Comparison of ENCODE assay signal across 8 cellular contexts in genomic region chr3:142595951-142596725, GRCh38. TPM values are rescaled to one million over a fixed set of nuclear protein-coding genes. Genes with fewer than 3 reads are reported as not detected.
A peak's percentile ranks its signal among the peaks of the same experiment; 100 is the strongest.
DNase-seq lines count a peak whose midpoint lies in the region; ATAC-seq and TF ChIP-seq lines count a peak whose summit lies in the region.

Gene PLS1 (plus strand): TSS chr3:142596393. CDS start chr3:142664238, 67,845 bp downstream.

- peaks cover 5% of the 10 kb centered on the region for H3K4me1 ChIP-seq in ectodermal cell (ENCODE audit: control insufficient read depth, insufficient read depth, low read length)

- peak within 1 kb of the TSS; percentile 53 for H3K27ac Mint-ChIP-seq in CD4-positive, alpha-beta T cell
- peak within 1 kb of the TSS; percentile 50 for H3K27ac Mint-ChIP-seq in activated CD4-positive, alpha-beta memory T cell treated with anti-CD3 and anti-CD28 coated beads, Interleukin-2, amount 10 ng/mL, durations not matched to agents 7 days and 5 days

- no peaks in the 10 kb centered on the region for H3K27me3 ChIP-seq in CD4-positive, alpha-beta T cell (ENCODE audit: control insufficient read depth, insufficient read depth, low read length)
- H3K27me3 ChIP-seq in ectodermal cell (ENCODE audit: control insufficient read depth, insufficient read depth, low read length, poor library complexity, severe bottlenecking), result peaks cover 15% of the 10 kb centered on the region

- H3K9me3 ChIP-seq in CD4-positive, alpha-beta T cell (ENCODE audit: control insufficient read depth, low read length), result no peaks in the 10 kb centered on the region
- H3K9me3 ChIP-seq in ectodermal cell (ENCODE audit: control insufficient read depth, low read length), result no peaks in the 10 kb centered on the region

- 0 to 1% methylated on average over 56 of the region's 56 CpGs for WGBS in ectodermal cell, 2 experiments

- intact Hi-C loops in CD4-positive, alpha-beta T cell (cut with DNase I, micrococcal nuclease), result loop anchor here (1.0 to 5.0 kb wide), 4 partner anchors 15 to 374 kb away; partner anchors contain the start of gene ATR (in 1 of the 2)

- CTCF ChIA-PET in CD4-positive, alpha-beta T cell (lab: Charles Lee), result no interaction called here
- CTCF ChIA-PET in activated CD4-positive, alpha-beta memory T cell treated with anti-CD3 and anti-CD28 coated beads, Interleukin-2, amount 10 ng/mL, durations not matched to agents 7 days and 5 days (lab: Charles Lee), result no interaction called here

- H3K4me3 Mint-ChIP-seq in CD4-positive, alpha-beta T cell, result peak within 1 kb of the TSS; percentile 97
- peak within 1 kb of the TSS; percentile 93 for H3K4me3 Mint-ChIP-seq in activated CD4-positive, alpha-beta memory T cell treated with anti-CD3 and anti-CD28 coated beads, Interleukin-2, amount 10 ng/mL, durations not matched to agents 7 days and 5 days

- peak; percentile 91 for ATAC-seq in CD4-positive, alpha-beta T cell (ENCODE audit: poor library complexity)
- ATAC-seq in GM19395 (IDR thresholded peaks at IDR 0.05; ENCODE audit: unreplicated experiment) (peak; percentile 90), HG03521 (IDR thresholded peaks at IDR 0.05; ENCODE audit: unreplicated experiment) (peak; percentile 78)

- no peaks in the 10 kb centered on the region for H3K9me3 Mint-ChIP-seq in CD4-positive, alpha-beta T cell
- no peaks in the 10 kb centered on the region for H3K9me3 Mint-ChIP-seq in activated CD4-positive, alpha-beta memory T cell treated with anti-CD3 and anti-CD28 coated beads, Interleukin-2, amount 10 ng/mL, durations not matched to agents 7 days and 5 days

- TF ChIP-seq CTCF in CD4-positive, alpha-beta T cell (IDR thresholded peaks at IDR 0.05), result no peak

- peaks cover 6% of the 10 kb centered on the region for H3K27me3 Mint-ChIP-seq in CD4-positive, alpha-beta T cell
- peaks cover 2% of the 10 kb centered on the region for H3K27me3 Mint-ChIP-seq in activated CD4-positive, alpha-beta memory T cell treated with anti-CD3 and anti-CD28 coated beads, Interleukin-2, amount 10 ng/mL, durations not matched to agents 7 days and 5 days

- no peak within 1 kb of the TSS for H3K27ac ChIP-seq in CD4-positive, alpha-beta T cell (ENCODE audit: low read depth, low read length)
- no peak within 1 kb of the TSS for H3K27ac ChIP-seq in ectodermal cell (ENCODE audit: insufficient read depth, low read depth, low read length, poor library complexity, severe bottlenecking)

- DNase-seq in CD4-positive, alpha-beta T cell, result peak; percentile 68 to 88 (median 78)
- DNase-seq in NCI-H748 (lab: John Stamatoyannopoulos, UW; ENCODE audit: unreplicated experiment) (peak; percentile 82), lung microvascular endothelial cell (ENCODE audit: low read depth in 2 of 2) (peak; percentile 76 to 89)
- DNase-seq in activated CD4-positive, alpha-beta memory T cell treated with anti-CD3 and anti-CD28 coated beads, Interleukin-2, amount 10 ng/mL, durations not matched to agents 7 days and 5 days, result peak; percentile 88
- peak; percentile 68 to 73 (median 72) for DNase-seq in stimulated activated CD4-positive, alpha-beta T cell treated with anti-CD3 and anti-CD28 coated beads, TNF-alpha, amount 100 ng/mL, for 48 hours (ENCODE audit: low read depth in 3 of 3)

- H3K4me3 ChIP-seq in ectodermal cell (ENCODE audit: insufficient read depth, low read depth, low read length), result peak within 1 kb of the TSS; percentile 71

- no peaks in the 10 kb centered on the region for H3K36me3 ChIP-seq in ectodermal cell (ENCODE audit: control insufficient read depth, insufficient read depth, low read length)

- POLR2A ChIA-PET in CD4-positive, alpha-beta T cell (lab: Charles Lee), result interaction anchor here (0.9 to 4.5 kb wide), 4 partner anchors 12 to 405 kb away, joined by 3 to 59 read pairs (median 3); partner anchors contain the start of genes ATR and U2SURP
- POLR2A ChIA-PET in activated CD4-positive, alpha-beta memory T cell treated with anti-CD3 and anti-CD28 coated beads, Interleukin-2, amount 10 ng/mL, durations not matched to agents 7 days and 5 days (lab: Charles Lee), result interaction anchor here (0.9 to 13.0 kb wide), 4 partner anchors 18 to 406 kb away, joined by 3 to 97 read pairs (median 5); partner anchors contain the start of genes ATR and TRPC1

- H3K36me3 Mint-ChIP-seq in CD4-positive, alpha-beta T cell (ENCODE audit: low read depth), result no peaks in the 10 kb centered on the region
- H3K36me3 Mint-ChIP-seq in activated CD4-positive, alpha-beta memory T cell treated with anti-CD3 and anti-CD28 coated beads, Interleukin-2, amount 10 ng/mL, durations not matched to agents 7 days and 5 days (ENCODE audit: low read depth), result no peaks in the 10 kb centered on the region

- H3K4me1 Mint-ChIP-seq in CD4-positive, alpha-beta T cell (ENCODE audit: low read depth), result peaks cover 18% of the 10 kb centered on the region
- peaks cover 15% of the 10 kb centered on the region for H3K4me1 Mint-ChIP-seq in activated CD4-positive, alpha-beta memory T cell treated with anti-CD3 and anti-CD28 coated beads, Interleukin-2, amount 10 ng/mL, durations not matched to agents 7 days and 5 days

RNA-seq across cellular contexts. Expression of gene PLS1, which starts in this region (rescaled TPM):
- under 1 TPM; 0.63 to 0.92 TPM for total RNA-seq in CD4-positive, alpha-beta T cell
- 1 to 10 TPM; 3.1 to 3.6 TPM for total RNA-seq in activated CD4-positive, alpha-beta memory T cell treated with anti-CD3 and anti-CD28 coated beads, Interleukin-2, amount 10 ng/mL, durations not matched to agents 7 days and 5 days
- polyA plus RNA-seq in ectodermal cell (2013, experiment 1 of 4), result 11.9 TPM
- 10.9 TPM for polyA plus RNA-seq in ectodermal cell (2013, experiment 2 of 4)
- 9.6 TPM for polyA plus RNA-seq in ectodermal cell (2013, experiment 3 of 4)
- 11.5 TPM for polyA plus RNA-seq in ectodermal cell (2013, experiment 4 of 4)
- total RNA-seq in lung microvascular endothelial cell, result 0.44 and 0.60 TPM in 2 replicates

Comparison
In these comparisons a context has a peak if more than half of its experiments do, and no peak if none do; other contexts are left out.
1. Peak in DNase-seq and ATAC-seq in CD4-positive, alpha-beta T cell; RNA of the gene not detected or under 1 TPM.
2. Peak in DNase-seq in lung microvascular endothelial cell; RNA of the gene not detected or under 1 TPM.